Comparison of ENCODE assay signal across 15 cellular contexts in genomic region chr12:98066251-98066650, GRCh38.
A peak's percentile ranks its signal among the peaks of the same experiment; 100 is the strongest.
DNase-seq lines count a peak whose midpoint lies in the region; ATAC-seq and TF ChIP-seq lines count a peak whose summit lies in the region.
"Had no signal": no experiment of that assay in that cellular context is flagged by ENCODE, and none has a peak within 500 bp of the region (broad histone marks: within the 10 kb centered on the region; RNA-seq: fewer than 3 reads in every experiment).

No MANE protein-coding gene starts in this region.

- peaks cover 17% of the 10 kb centered on the region; the same call in 1 of the 2 replicates for H3K9me3 ChIP-seq in BLaER1
- H3K9me3 ChIP-seq: HAP-1 had no signal

- H3K27me3 Mint-ChIP-seq in nephron progenitor cell (ENCODE audit: low read depth, poor library complexity), result peaks cover 4% of the 10 kb centered on the region
- H3K27me3 Mint-ChIP-seq: CD4-positive, CD25-positive, alpha-beta regulatory T cell had no signal

- peak overlapping the region; percentile 60 for H3K4me2 ChIP-seq in BLaER1

- H3K27me3 ChIP-seq in BLaER1, result no peaks in the 10 kb centered on the region

- H3K36me3 Mint-ChIP-seq in nephron progenitor cell (ENCODE audit: low read depth), result no peaks in the 10 kb centered on the region
- H3K36me3 Mint-ChIP-seq: CD4-positive, CD25-positive, alpha-beta regulatory T cell; CD8-positive, alpha-beta memory T cell had no signal

- DNase-seq in D341Med (ENCODE audit: low spot score), result peak; percentile 29
- DNase-seq in NCI-H82 treated with DMSO at 0.1 percent for 48 hours (lab: John Stamatoyannopoulos, UW; ENCODE audit: unreplicated experiment), result peak; percentile 72
- DNase-seq in nephron progenitor cell, result peak; percentile 28
- DNase-seq in effector CD8-positive, alpha-beta T cell (lab: John Stamatoyannopoulos, UW), result no peak
- no peak for DNase-seq in stimulated activated naive CD4-positive, alpha-beta T cell (lab: John Stamatoyannopoulos, UW)
- DNase-seq: C1 segment of cervical spinal cord; CD4-positive, CD25-positive, alpha-beta regulatory T cell; CD8-positive, alpha-beta memory T cell; COR-L47; GM23248; IMR-90 had no signal

- H3K4me1 Mint-ChIP-seq in nephron progenitor cell, result peaks cover 50% of the 10 kb centered on the region
- H3K4me1 Mint-ChIP-seq: CD4-positive, CD25-positive, alpha-beta regulatory T cell; CD8-positive, alpha-beta memory T cell had no signal

- H3K9me3 Mint-ChIP-seq in nephron progenitor cell, result no peaks in the 10 kb centered on the region

- peaks cover 45% of the 10 kb centered on the region for H3K4me1 ChIP-seq in BLaER1
- H3K4me1 ChIP-seq: HAP-1 had no signal

- no peak for ATAC-seq in HG03521 (IDR thresholded peaks at IDR 0.05; ENCODE audit: unreplicated experiment)
- ATAC-seq: K562 had no signal

- no peaks in the 10 kb centered on the region for H4K20me1 ChIP-seq in BLaER1

- no peak for TF ChIP-seq CTCF in nephron progenitor cell (IDR thresholded peaks at IDR 0.05)

- no peak overlapping the region for H3K4me3 Mint-ChIP-seq in nephron progenitor cell
- H3K4me3 Mint-ChIP-seq: CD4-positive, CD25-positive, alpha-beta regulatory T cell; CD8-positive, alpha-beta memory T cell had no signal

- no peak overlapping the region for H3K9ac ChIP-seq in BLaER1
- H3K9ac ChIP-seq: GM23248 had no signal

- no peak overlapping the region for H3K27ac Mint-ChIP-seq in nephron progenitor cell
- H3K27ac Mint-ChIP-seq: CD4-positive, CD25-positive, alpha-beta regulatory T cell; CD8-positive, alpha-beta memory T cell had no signal

- no peaks in the 10 kb centered on the region for H3K36me3 ChIP-seq in BLaER1
- H3K36me3 ChIP-seq: HAP-1 had no signal

- no peak overlapping the region for H3K4me3 ChIP-seq in BLaER1
- H3K4me3 ChIP-seq: GM23248, HAP-1, K562 had no signal

- no peak overlapping the region for H3K27ac ChIP-seq in BLaER1
- H3K27ac ChIP-seq: GM23248 had no signal

Comparison
In these comparisons a context has a peak if more than half of its experiments do, and no peak if none do; other contexts are left out.
1. DNase-seq: peak in D341Med (single experiment), NCI-H82 treated with DMSO at 0.1 percent for 48 hours (single experiment) and nephron progenitor cell (single experiment); none in effector CD8-positive, alpha-beta T cell (single experiment) and stimulated activated naive CD4-positive, alpha-beta T cell (0 of 6).